In genomic region chr11:62882811-62883496, GRCh38 we compare ENCODE assay signal across 8 cellular contexts. TPM values are rescaled to one million over a fixed set of nuclear protein-coding genes. Genes with fewer than 3 reads are reported as not detected.
DNase-seq lines count a peak whose midpoint lies in the region; ATAC-seq and TF ChIP-seq lines count a peak whose summit lies in the region.

No MANE protein-coding gene starts in this region.

- TF ChIP-seq CTCF in SU-DHL-6 (IDR thresholded peaks at IDR 0.05; ENCODE audit: insufficient read depth, low read length, poor library complexity, severe bottlenecking) (no peak), fibroblast of lung (conservative IDR thresholded peaks at IDR 0.05 in 1 of 2, IDR thresholded peaks at IDR 0.05 in 1 of 2; ENCODE audit: low read depth in 1 of 2, low read length in 2 of 2) (no peak), psoas muscle (IDR thresholded peaks at IDR 0.05) (no peak)

- H3K4me1 ChIP-seq in ES-I3 (ENCODE audit: insufficient read depth, low read length), result peaks cover 20% of the 10 kb centered on the region
- H3K4me1 ChIP-seq in fibroblast of lung (ENCODE audit: control insufficient read depth, extremely low read depth, insufficient read depth, low read length), result peaks cover 25% of the 10 kb centered on the region
- H3K4me1 ChIP-seq in psoas muscle, result peaks cover 44% of the 10 kb centered on the region

- H3K27me3 ChIP-seq in SU-DHL-6 (ENCODE audit: low read length) (no peaks in the 10 kb centered on the region), fibroblast of lung (ENCODE audit: control insufficient read depth, insufficient read depth, low read length) (no peaks in the 10 kb centered on the region), psoas muscle (ENCODE audit: insufficient read depth in 3 of 3, low read length in 2 of 3) (no peaks in the 10 kb centered on the region)

- H3K9me2 ChIP-seq in SU-DHL-6 (replicated peaks; ENCODE audit: insufficient read depth, low read length), result no peaks in the 10 kb centered on the region

- ATAC-seq in psoas muscle, result no peak

- H3K79me2 ChIP-seq in SU-DHL-6 (ENCODE audit: insufficient read depth, low read length) (peaks cover 26% of the 10 kb centered on the region), fibroblast of lung (ENCODE audit: control insufficient read depth, insufficient read depth, low read length) (peaks cover 59% of the 10 kb centered on the region)

- peaks cover 25% of the 10 kb centered on the region for H3F3A ChIP-seq in SU-DHL-6 (ENCODE audit: insufficient read depth)

- intact Hi-C loops in psoas muscle (cut with DNase I), result no loop called here

- H3K9me3 ChIP-seq in ES-I3 (ENCODE audit: control insufficient read depth, insufficient read depth, low read length) (no peaks in the 10 kb centered on the region), SU-DHL-6 (ENCODE audit: insufficient read depth, low read length) (no peaks in the 10 kb centered on the region), fibroblast of lung (ENCODE audit: control insufficient read depth, insufficient read depth, low read depth, low read length) (no peaks in the 10 kb centered on the region), psoas muscle (no peaks in the 10 kb centered on the region)

- H4K20me1 ChIP-seq in SU-DHL-6 (ENCODE audit: low read depth, low read length) (no peaks in the 10 kb centered on the region), fibroblast of lung (ENCODE audit: control insufficient read depth, extremely low read depth, insufficient read depth, low read length) (peaks cover 2% of the 10 kb centered on the region)

- H3K4me3 ChIP-seq in SU-DHL-6 (ENCODE audit: insufficient read depth, low read length, poor library complexity, severe bottlenecking) (no peak overlapping the region), fibroblast of lung (replicated peaks in 1 of 4; ENCODE audit: control extremely low read depth in 1 of 4, insufficient read depth in 1 of 4, low read depth in 3 of 4, low read length in 4 of 4) (peak overlapping the region; percentile 98 to 100 (median 99)), psoas muscle (peak overlapping the region; percentile 99)

- H3K9ac ChIP-seq in ES-I3 (ENCODE audit: low read depth, low read length) (peak overlapping the region; percentile 97), SU-DHL-6 (ENCODE audit: low read length) (peak overlapping the region; percentile 2; the same call in 1 of the 2 replicates), fibroblast of lung (ENCODE audit: insufficient read depth, low read length) (peak overlapping the region; percentile 55)

- H3K36me3 ChIP-seq in ES-I3 (ENCODE audit: insufficient read depth, low read length), result peaks cover 56% of the 10 kb centered on the region
- H3K36me3 ChIP-seq in SU-DHL-6 (ENCODE audit: low read length), result peaks cover 45% of the 10 kb centered on the region
- peaks cover 37% of the 10 kb centered on the region for H3K36me3 ChIP-seq in fibroblast of lung (ENCODE audit: control insufficient read depth, insufficient read depth, low read length)
- peaks cover 21 to 60% of the 10 kb centered on the region in 2 donors for H3K36me3 ChIP-seq in psoas muscle (ENCODE audit: insufficient read depth in 1 of 2, low read depth in 1 of 2)

- DNase-seq in fibroblast of lung (ENCODE audit: low read depth in 2 of 2) (peak in 1 of 2 donors; percentile 28), psoas muscle (no peak), NCI-H1105 (lab: John Stamatoyannopoulos, UW) (no peak), T1000 (lab: John Stamatoyannopoulos, UW) (no peak), RKO (ENCODE audit: low spot score) (no peak)
- DNase-seq in activated CD4-positive, CD25-positive, alpha-beta regulatory T cell (lab: John Stamatoyannopoulos, UW), result no peak

- no peak overlapping the region for H2AFZ ChIP-seq in SU-DHL-6 (ENCODE audit: low read depth, low read length, severe bottlenecking)
- no peak overlapping the region for H2AFZ ChIP-seq in fibroblast of lung (ENCODE audit: low read length)

- H3K27ac ChIP-seq in SU-DHL-6 (ENCODE audit: low read depth, low read length) (no peak overlapping the region), fibroblast of lung (ENCODE audit: insufficient read depth, low read length) (peak overlapping the region; percentile 100), psoas muscle (peak overlapping the region; percentile 100)

- peak overlapping the region; percentile 93 for H3K4me2 ChIP-seq in SU-DHL-6 (ENCODE audit: low read depth, low read length, poor library complexity, severe bottlenecking)
- H3K4me2 ChIP-seq in fibroblast of lung (ENCODE audit: extremely low read depth, insufficient read depth, low read length), result peak overlapping the region; percentile 99

- 78 to 79% (median 78%) methylated on average over 5 of the region's 5 CpGs for WGBS in psoas muscle, 3 donors

RNA-seq across cellular contexts. Expression of gene SLC3A2, which starts 2.3 kb away (rescaled TPM):
- total RNA-seq in fibroblast of lung (344 and 441 TPM in 2 replicates), psoas muscle (100 to 1,000 TPM in 3 of 4 donors, 10 to 100 TPM in 1; 62.6 to 187 (median 132) TPM)
- polyA plus RNA-seq in fibroblast of lung (91.2 and 132 TPM in 2 replicates), psoas muscle (100 to 1,000 TPM; 149 to 374 (median 208) TPM)
- polyA plus RNA-seq in fibroblast of lung (2012), result 76.2 and 115 TPM in 2 replicates
- 118 and 198 TPM in 2 replicates for polyA minus RNA-seq in fibroblast of lung (ENCODE audit: low replicate concordance)

RNA-seq across cellular contexts. Expression of gene CHRM1, which starts 38.2 kb away (rescaled TPM):
- total RNA-seq in fibroblast of lung (not detected in 2 replicates), psoas muscle (not detected)
- polyA plus RNA-seq in fibroblast of lung (not detected in 2 replicates), psoas muscle (under 1 TPM in 1 of 3 donors, not detected in 2; 0.06 TPM)
- polyA plus RNA-seq in fibroblast of lung (2012), result not detected in 2 replicates
- not detected in 2 replicates for polyA minus RNA-seq in fibroblast of lung (ENCODE audit: low replicate concordance)

RNA-seq across cellular contexts. Expression of gene WDR74, which starts 43.6 kb away (rescaled TPM):
- total RNA-seq in fibroblast of lung, result 85.3 and 86.9 TPM in 2 replicates
- polyA plus RNA-seq in fibroblast of lung, result 14.8 and 24.0 TPM in 2 replicates
- polyA plus RNA-seq in fibroblast of lung (2012), result 22.8 and 36.2 TPM in 2 replicates
- 31.6 and 48.3 TPM in 2 replicates for polyA minus RNA-seq in fibroblast of lung (ENCODE audit: low replicate concordance)
- 10 to 100 TPM; 32.9 to 74.9 (median 54.2) TPM for total RNA-seq in psoas muscle
- polyA plus RNA-seq in psoas muscle, result 100 to 1,000 TPM in 1 of 3 donors, 10 to 100 TPM in 2; 90.1 to 121 (median 92.5) TPM

RNA-seq across cellular contexts. Expression of gene TEX54, which starts 50.3 kb away (rescaled TPM):
- not detected in 2 replicates for total RNA-seq in fibroblast of lung
- polyA plus RNA-seq in fibroblast of lung, result not detected in 2 replicates
- polyA plus RNA-seq in fibroblast of lung (2012), result 0.35 TPM in 1 of 2 replicates, not detected in the other
- not detected in 2 replicates for polyA minus RNA-seq in fibroblast of lung (ENCODE audit: low replicate concordance)
- not detected for total RNA-seq in psoas muscle
- not detected for polyA plus RNA-seq in psoas muscle

RNA-seq across cellular contexts. Expression of gene STX5, which starts 51.1 kb away (rescaled TPM):
- total RNA-seq in fibroblast of lung (40.3 and 44.9 TPM in 2 replicates), psoas muscle (10 to 100 TPM; 16.0 to 24.6 (median 20.7) TPM)
- polyA plus RNA-seq in fibroblast of lung (48.7 and 48.9 TPM in 2 replicates), psoas muscle (10 to 100 TPM; 18.2 to 21.1 (median 21.1) TPM)
- polyA plus RNA-seq in fibroblast of lung (2012), result 43.4 and 45.8 TPM in 2 replicates
- polyA minus RNA-seq in fibroblast of lung (ENCODE audit: low replicate concordance), result 39.7 and 53.2 TPM in 2 replicates

Comparison
In these comparisons a context has a peak if more than half of its experiments do, and no peak if none do; other contexts are left out.
1. H3K9ac ChIP-seq: peak in every context shown above with its lines; median percentile 97 in ES-I3; 55 in fibroblast of lung; 2 in SU-DHL-6.